1 cellular context compared by ENCODE assay signal in the genomic region with DNA sequence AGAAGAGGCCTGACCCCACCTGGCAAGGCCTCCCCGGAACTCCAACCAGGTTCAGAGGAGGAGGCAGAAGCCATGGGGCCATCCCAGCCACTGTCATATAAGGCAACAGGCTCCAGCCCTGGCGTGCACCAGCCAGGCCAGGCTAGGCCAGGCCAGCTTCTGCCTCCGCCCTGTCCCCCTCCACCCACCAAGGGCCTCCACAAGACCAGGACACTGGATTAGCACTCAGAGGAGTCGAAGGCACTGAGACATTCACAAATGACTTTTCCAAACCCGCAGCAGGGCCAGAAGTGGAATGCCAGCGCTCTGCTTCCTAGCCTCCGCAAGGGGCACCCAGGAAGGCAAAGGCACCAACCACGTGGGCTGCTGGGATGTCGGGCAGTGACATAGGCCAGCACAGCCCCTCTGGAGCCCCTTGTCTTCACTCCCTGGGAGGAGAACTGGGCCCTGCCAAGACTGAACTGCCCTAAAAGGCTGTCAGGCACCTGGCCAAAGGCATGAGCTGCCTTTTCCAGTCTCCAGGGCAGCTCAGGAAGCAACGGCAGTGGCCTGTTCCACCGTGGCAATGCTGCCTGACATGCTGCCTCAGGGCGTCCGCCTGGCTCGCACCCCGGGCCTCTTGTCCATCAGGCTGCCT.
TF ChIP-seq lines count a peak whose summit lies in the region.

No MANE protein-coding gene starts in this region.

TF ChIP-seq in K562, 482 proteins besides CTCF, POLR2A, EP300 and RAD21:
- TF ChIP-seq, protein P1, sequence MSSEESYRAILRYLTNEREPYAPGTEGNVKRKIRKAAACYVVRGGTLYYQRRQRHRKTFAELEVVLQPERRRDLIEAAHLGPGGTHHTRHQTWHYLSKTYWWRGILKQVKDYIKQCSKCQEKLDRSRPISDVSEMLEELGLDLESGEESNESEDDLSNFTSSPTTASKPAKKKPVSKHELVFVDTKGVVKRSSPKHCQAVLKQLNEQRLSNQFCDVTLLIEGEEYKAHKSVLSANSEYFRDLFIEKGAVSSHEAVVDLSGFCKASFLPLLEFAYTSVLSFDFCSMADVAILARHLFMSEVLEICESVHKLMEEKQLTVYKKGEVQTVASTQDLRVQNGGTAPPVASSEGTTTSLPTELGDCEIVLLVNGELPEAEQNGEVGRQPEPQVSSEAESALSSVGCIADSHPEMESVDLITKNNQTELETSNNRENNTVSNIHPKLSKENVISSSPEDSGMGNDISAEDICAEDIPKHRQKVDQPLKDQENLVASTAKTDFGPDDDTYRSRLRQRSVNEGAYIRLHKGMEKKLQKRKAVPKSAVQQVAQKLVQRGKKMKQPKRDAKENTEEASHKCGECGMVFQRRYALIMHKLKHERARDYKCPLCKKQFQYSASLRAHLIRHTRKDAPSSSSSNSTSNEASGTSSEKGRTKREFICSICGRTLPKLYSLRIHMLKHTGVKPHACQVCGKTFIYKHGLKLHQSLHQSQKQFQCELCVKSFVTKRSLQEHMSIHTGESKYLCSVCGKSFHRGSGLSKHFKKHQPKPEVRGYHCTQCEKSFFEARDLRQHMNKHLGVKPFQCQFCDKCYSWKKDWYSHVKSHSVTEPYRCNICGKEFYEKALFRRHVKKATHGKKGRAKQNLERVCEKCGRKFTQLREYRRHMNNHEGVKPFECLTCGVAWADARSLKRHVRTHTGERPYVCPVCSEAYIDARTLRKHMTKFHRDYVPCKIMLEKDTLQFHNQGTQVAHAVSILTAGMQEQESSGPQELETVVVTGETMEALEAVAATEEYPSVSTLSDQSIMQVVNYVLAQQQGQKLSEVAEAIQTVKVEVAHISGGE (CRISPR knock-in tag; IDR thresholded peaks at IDR 0.05) = no peak
- TF ChIP-seq ZNF507 (tag; conservative IDR thresholded peaks at IDR 0.05) (no peak), ZC3H11A (IDR thresholded peaks at IDR 0.05; ENCODE audit: low read depth, low read length) (no peak), ZNF41 (CRISPR knock-in tag; conservative IDR thresholded peaks at IDR 0.05) (no peak), EHMT2 (IDR thresholded peaks at IDR 0.05) (no peak), ZNF311 (CRISPR knock-in tag; IDR thresholded peaks at IDR 0.05) (no peak), POU5F1 (IDR thresholded peaks at IDR 0.05; ENCODE audit: borderline replicate concordance, low read depth, low read length, partially characterized antibody) (no peak), NEUROD1 (IDR thresholded peaks at IDR 0.05; ENCODE audit: borderline replicate concordance, low read depth, low read length, partially characterized antibody) (peak; percentile 66), ZSCAN29 (IDR thresholded peaks at IDR 0.05) (no peak), DACH1 (IDR thresholded peaks at IDR 0.05; ENCODE audit: partially characterized antibody) (no peak)
- TF ChIP-seq, protein P2, sequence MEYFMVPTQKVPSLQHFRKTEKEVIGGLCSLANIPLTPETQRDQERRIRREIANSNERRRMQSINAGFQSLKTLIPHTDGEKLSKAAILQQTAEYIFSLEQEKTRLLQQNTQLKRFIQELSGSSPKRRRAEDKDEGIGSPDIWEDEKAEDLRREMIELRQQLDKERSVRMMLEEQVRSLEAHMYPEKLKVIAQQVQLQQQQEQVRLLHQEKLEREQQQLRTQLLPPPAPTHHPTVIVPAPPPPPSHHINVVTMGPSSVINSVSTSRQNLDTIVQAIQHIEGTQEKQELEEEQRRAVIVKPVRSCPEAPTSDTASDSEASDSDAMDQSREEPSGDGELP (CRISPR knock-in tag; IDR thresholded peaks at IDR 0.05; ENCODE audit: borderline replicate concordance) = peak; percentile 15; the same call in 1 of the 2 replicates
- TF ChIP-seq, protein P3, sequence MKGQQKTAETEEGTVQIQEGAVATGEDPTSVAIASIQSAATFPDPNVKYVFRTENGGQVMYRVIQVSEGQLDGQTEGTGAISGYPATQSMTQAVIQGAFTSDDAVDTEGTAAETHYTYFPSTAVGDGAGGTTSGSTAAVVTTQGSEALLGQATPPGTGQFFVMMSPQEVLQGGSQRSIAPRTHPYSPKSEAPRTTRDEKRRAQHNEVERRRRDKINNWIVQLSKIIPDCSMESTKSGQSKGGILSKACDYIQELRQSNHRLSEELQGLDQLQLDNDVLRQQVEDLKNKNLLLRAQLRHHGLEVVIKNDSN (CRISPR knock-in tag; IDR thresholded peaks at IDR 0.05) = no peak
- TF ChIP-seq, protein P4, sequence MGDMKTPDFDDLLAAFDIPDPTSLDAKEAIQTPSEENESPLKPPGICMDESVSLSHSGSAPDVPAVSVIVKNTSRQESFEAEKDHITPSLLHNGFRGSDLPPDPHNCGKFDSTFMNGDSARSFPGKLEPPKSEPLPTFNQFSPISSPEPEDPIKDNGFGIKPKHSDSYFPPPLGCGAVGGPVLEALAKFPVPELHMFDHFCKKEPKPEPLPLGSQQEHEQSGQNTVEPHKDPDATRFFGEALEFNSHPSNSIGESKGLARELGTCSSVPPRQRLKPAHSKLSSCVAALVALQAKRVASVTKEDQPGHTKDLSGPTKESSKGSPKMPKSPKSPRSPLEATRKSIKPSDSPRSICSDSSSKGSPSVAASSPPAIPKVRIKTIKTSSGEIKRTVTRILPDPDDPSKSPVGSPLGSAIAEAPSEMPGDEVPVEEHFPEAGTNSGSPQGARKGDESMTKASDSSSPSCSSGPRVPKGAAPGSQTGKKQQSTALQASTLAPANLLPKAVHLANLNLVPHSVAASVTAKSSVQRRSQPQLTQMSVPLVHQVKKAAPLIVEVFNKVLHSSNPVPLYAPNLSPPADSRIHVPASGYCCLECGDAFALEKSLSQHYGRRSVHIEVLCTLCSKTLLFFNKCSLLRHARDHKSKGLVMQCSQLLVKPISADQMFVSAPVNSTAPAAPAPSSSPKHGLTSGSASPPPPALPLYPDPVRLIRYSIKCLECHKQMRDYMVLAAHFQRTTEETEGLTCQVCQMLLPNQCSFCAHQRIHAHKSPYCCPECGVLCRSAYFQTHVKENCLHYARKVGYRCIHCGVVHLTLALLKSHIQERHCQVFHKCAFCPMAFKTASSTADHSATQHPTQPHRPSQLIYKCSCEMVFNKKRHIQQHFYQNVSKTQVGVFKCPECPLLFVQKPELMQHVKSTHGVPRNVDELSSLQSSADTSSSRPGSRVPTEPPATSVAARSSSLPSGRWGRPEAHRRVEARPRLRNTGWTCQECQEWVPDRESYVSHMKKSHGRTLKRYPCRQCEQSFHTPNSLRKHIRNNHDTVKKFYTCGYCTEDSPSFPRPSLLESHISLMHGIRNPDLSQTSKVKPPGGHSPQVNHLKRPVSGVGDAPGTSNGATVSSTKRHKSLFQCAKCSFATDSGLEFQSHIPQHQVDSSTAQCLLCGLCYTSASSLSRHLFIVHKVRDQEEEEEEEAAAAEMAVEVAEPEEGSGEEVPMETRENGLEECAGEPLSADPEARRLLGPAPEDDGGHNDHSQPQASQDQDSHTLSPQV (IDR thresholded peaks at IDR 0.05) = 0 out of 2 replicates have a peak, but pooled peaks have one; percentile 36
- TF ChIP-seq, protein P5, sequence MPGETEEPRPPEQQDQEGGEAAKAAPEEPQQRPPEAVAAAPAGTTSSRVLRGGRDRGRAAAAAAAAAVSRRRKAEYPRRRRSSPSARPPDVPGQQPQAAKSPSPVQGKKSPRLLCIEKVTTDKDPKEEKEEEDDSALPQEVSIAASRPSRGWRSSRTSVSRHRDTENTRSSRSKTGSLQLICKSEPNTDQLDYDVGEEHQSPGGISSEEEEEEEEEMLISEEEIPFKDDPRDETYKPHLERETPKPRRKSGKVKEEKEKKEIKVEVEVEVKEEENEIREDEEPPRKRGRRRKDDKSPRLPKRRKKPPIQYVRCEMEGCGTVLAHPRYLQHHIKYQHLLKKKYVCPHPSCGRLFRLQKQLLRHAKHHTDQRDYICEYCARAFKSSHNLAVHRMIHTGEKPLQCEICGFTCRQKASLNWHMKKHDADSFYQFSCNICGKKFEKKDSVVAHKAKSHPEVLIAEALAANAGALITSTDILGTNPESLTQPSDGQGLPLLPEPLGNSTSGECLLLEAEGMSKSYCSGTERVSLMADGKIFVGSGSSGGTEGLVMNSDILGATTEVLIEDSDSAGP (CRISPR knock-in tag; IDR thresholded peaks at IDR 0.05) = no peak
